1 cellular context compared by ENCODE assay signal in the genomic region with DNA sequence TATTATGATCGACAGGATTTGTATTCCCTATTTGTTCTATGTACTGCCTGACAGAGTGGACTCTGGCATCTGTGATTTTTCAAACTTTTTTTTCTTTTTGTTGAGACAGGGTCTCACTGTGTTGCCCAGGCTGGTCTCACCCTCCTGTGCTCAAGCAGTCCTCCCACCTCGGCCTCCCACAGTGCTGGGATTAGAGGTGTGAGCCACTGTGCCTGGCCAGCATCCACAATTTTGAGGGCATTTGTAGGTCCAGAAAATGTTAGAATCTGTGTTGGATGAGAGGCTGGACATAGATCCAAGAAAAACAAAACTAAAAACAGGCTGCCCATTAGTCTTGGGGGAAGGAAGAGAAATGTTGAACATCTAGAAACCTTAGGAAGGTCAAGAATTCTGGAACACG.
TF ChIP-seq lines count a peak whose summit lies in the region.

No MANE protein-coding gene starts in this region.

TF ChIP-seq in IMR-90, 13 proteins besides CTCF, POLR2A, EP300 and RAD21 (continued from another document):
- TF ChIP-seq, protein P1, sequence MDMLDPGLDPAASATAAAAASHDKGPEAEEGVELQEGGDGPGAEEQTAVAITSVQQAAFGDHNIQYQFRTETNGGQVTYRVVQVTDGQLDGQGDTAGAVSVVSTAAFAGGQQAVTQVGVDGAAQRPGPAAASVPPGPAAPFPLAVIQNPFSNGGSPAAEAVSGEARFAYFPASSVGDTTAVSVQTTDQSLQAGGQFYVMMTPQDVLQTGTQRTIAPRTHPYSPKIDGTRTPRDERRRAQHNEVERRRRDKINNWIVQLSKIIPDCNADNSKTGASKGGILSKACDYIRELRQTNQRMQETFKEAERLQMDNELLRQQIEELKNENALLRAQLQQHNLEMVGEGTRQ (IDR thresholded peaks at IDR 0.05; ENCODE audit: low read depth, low read length): no peak
- TF ChIP-seq BHLHE40 (IDR thresholded peaks at IDR 0.05; ENCODE audit: low read depth, low read length) (no peak), CEBPB (IDR thresholded peaks at IDR 0.05; ENCODE audit: low read depth, low read length) (no peak), FOS (IDR thresholded peaks at IDR 0.05; ENCODE audit: low read depth, low read length) (no peak)
- TF ChIP-seq, protein P2, sequence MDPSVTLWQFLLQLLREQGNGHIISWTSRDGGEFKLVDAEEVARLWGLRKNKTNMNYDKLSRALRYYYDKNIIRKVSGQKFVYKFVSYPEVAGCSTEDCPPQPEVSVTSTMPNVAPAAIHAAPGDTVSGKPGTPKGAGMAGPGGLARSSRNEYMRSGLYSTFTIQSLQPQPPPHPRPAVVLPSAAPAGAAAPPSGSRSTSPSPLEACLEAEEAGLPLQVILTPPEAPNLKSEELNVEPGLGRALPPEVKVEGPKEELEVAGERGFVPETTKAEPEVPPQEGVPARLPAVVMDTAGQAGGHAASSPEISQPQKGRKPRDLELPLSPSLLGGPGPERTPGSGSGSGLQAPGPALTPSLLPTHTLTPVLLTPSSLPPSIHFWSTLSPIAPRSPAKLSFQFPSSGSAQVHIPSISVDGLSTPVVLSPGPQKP (IDR thresholded peaks at IDR 0.05; ENCODE audit: borderline replicate concordance, low read depth, low read length): no peak
